2 cellular contexts compared by ENCODE assay signal in the genomic region with DNA sequence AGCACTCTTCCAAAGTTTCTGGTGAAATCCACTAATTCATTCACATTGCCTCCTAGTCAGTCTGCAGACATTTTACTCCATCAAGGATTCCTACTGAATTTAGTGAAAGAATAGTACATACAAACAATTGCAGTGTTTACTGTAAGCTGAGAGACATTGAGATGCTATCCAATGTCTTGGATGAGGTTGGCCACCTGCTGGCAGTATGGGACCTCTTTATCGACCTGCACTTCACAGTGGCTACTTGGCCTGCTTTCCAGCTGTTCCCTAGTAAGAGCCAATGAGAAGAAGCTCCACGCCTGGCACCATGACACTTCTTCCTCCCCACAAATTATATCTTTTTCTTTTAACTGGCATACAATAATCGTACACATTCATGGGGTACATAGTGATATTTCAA.
TF ChIP-seq lines count a peak whose summit lies in the region.

No MANE protein-coding gene starts in this region.

TF ChIP-seq in HepG2, 621 proteins besides CTCF, POLR2A, EP300 and RAD21:
- peak; percentile 40 for TF ChIP-seq STAG1 (CRISPR knock-in tag; IDR thresholded peaks at IDR 0.05)
- no peak for TF ChIP-seq ZNF558 (CRISPR knock-in tag; IDR thresholded peaks at IDR 0.05; ENCODE audit: borderline replicate concordance)
- no peak for TF ChIP-seq ZNF335 (CRISPR knock-in tag; IDR thresholded peaks at IDR 0.05)

TF ChIP-seq in HCT116, 20 proteins besides CTCF, POLR2A, EP300 and RAD21:
- TF ChIP-seq SP1 (IDR thresholded peaks at IDR 0.05; ENCODE audit: low read depth) (no peak), TCF7L2 (IDR thresholded peaks at IDR 0.05; ENCODE audit: borderline replicate concordance, extremely low read depth, insufficient read depth, insufficient read length) (no peak), EZH2 (IDR thresholded peaks at IDR 0.05) (no peak), FOSL1 (IDR thresholded peaks at IDR 0.05; ENCODE audit: low read depth) (no peak), EZH2phosphoT487 (IDR thresholded peaks at IDR 0.05; ENCODE audit: borderline replicate concordance) (no peak), SRF (IDR thresholded peaks at IDR 0.05; ENCODE audit: low read depth) (no peak), POLR2AphosphoS5 (IDR thresholded peaks at IDR 0.05; ENCODE audit: low read depth, low read length) (no peak), ZFX (IDR thresholded peaks at IDR 0.05) (no peak)
TF ChIP-seq in HCT116: peak in this region for 0.
